ENCODE assay signal across 16 cellular contexts in the genomic region with DNA sequence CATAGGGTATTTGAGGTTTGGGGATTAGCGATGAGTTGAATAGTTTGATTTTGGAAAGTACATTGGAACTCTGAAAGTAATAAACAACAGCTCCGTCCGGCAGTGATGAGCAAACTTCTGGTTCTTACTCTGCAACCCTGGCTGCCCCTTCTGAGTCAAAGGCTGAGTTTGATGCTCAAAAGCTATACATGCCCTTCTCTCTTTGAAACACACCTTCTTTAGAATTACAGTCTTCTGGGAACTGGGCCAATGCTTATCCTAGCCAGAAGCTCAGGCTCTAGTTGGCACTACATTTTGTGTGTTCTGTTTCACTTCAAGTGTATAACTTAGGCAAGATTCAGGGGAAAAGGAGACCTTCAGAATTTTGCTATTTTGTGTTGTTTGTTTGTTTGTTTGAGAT. TPM values are rescaled to one million over a fixed set of nuclear protein-coding genes. Genes with fewer than 3 reads are reported as not detected.
DNase-seq lines count a peak whose midpoint lies in the region; ATAC-seq and TF ChIP-seq lines count a peak whose summit lies in the region.
"Had no signal": no experiment of that assay in that cellular context is flagged by ENCODE, and none has a peak within 500 bp of the region (broad histone marks: within the 10 kb centered on the region; RNA-seq: fewer than 3 reads in every experiment).

No MANE protein-coding gene starts in this region.

- H3K4me3 ChIP-seq in parathyroid adenoma (ENCODE audit: low read depth, low read length), result no peak overlapping the region

- TF ChIP-seq CTCF in HFFc6 (IDR thresholded peaks at IDR 0.05) (no peak), RWPE1 (conservative IDR thresholded peaks at IDR 0.05; ENCODE audit: low read depth) (no peak), parathyroid adenoma (IDR thresholded peaks at IDR 0.05) (no peak)

- no peak overlapping the region for H2AFZ ChIP-seq in parathyroid adenoma

- peaks cover 18% of the 10 kb centered on the region for H3K4me1 ChIP-seq in parathyroid adenoma

- H3K9me3 Mint-ChIP-seq in HFFc6, result no peaks in the 10 kb centered on the region
- H3K9me3 Mint-ChIP-seq: activated naive CD4-positive, alpha-beta T cell treated with anti-CD3 and anti-CD28 coated beads, Interleukin-2, amount 50 U/mL, for 72 hours; naive B cell had no signal

- H3K36me3 ChIP-seq in parathyroid adenoma (ENCODE audit: control insufficient read depth, insufficient read depth, low read length), result no peaks in the 10 kb centered on the region

- DNase-seq in HFFc6, result no peak
- DNase-seq in RWPE1 (ENCODE audit: low spot score), result no peak
- DNase-seq in NCI-H128 (lab: John Stamatoyannopoulos, UW; ENCODE audit: unreplicated experiment), result no peak
- DNase-seq: dermis blood vessel endothelial cell; islet precursor cell; MM.1S; naive B cell; right cardiac atrium; stimulated activated CD4-positive, alpha-beta T cell treated with anti-CD3 and anti-CD28 coated beads, Interleukin-4, amount 100 ng/mL, for 4 hours; stimulated activated naive CD4-positive, alpha-beta T cell treated with Interleukin-2 at 50 U/mL for 16 hours had no signal

- H3K27me3 Mint-ChIP-seq in HFFc6 (ENCODE audit: insufficient read depth), result no peaks in the 10 kb centered on the region
- H3K27me3 Mint-ChIP-seq: naive B cell had no signal

- ATAC-seq in esophagus mucosa (peak; percentile 47), HG02678 (IDR thresholded peaks at IDR 0.05; ENCODE audit: unreplicated experiment) (no peak), HG03460 (IDR thresholded peaks at IDR 0.05; ENCODE audit: unreplicated experiment) (no peak), HG03521 (IDR thresholded peaks at IDR 0.05; ENCODE audit: unreplicated experiment) (no peak)
- ATAC-seq: right cardiac atrium had no signal

- peak overlapping the region; percentile 8 for H3K4me2 ChIP-seq in parathyroid adenoma (ENCODE audit: low read length)

- POLR2A ChIA-PET in RWPE1 (lab: Yijun Ruan, JAX; ENCODE audit: low non-redundant PET), result interaction anchor here (0.6 kb wide), 1 partner anchor 474 kb away, joined by 4 read pairs; no protein-coding TSS in a partner anchor

- CTCF ChIA-PET in RWPE1 (lab: Yijun Ruan, JAX), result interaction anchor here (0.6 kb wide), 2 partner anchors 14 to 448 kb away, joined by 3 read pairs; no protein-coding TSS in a partner anchor

- H3K36me3 Mint-ChIP-seq in HFFc6 (ENCODE audit: low read depth), result peaks cover 27% of the 10 kb centered on the region
- H3K36me3 Mint-ChIP-seq: activated naive CD4-positive, alpha-beta T cell treated with anti-CD3 and anti-CD28 coated beads, Interleukin-2, amount 50 U/mL, for 72 hours had no signal

- H3K27ac ChIP-seq in RWPE1 (peak overlapping the region; percentile 49; the same call in 1 of the 2 replicates), parathyroid adenoma (no peak overlapping the region)

- H3K79me2 ChIP-seq in parathyroid adenoma, result peaks cover 23% of the 10 kb centered on the region

- peaks cover 82% of the 10 kb centered on the region for H3K4me1 Mint-ChIP-seq in HFFc6 (ENCODE audit: low read depth)

- H3K9me3 ChIP-seq in parathyroid adenoma (ENCODE audit: control insufficient read depth, low read length), result no peaks in the 10 kb centered on the region

- no peak overlapping the region for H3K4me3 Mint-ChIP-seq in HFFc6
- H3K4me3 Mint-ChIP-seq: naive B cell had no signal

- peak overlapping the region; percentile 15; the same call in 1 of the 2 replicates for H3K27ac Mint-ChIP-seq in HFFc6
- H3K27ac Mint-ChIP-seq: activated naive CD4-positive, alpha-beta T cell treated with anti-CD3 and anti-CD28 coated beads, Interleukin-2, amount 50 U/mL, for 72 hours; naive B cell had no signal

- H3K9ac ChIP-seq in parathyroid adenoma, result no peak overlapping the region

- H3K27me3 ChIP-seq in parathyroid adenoma (ENCODE audit: control insufficient read depth, insufficient read depth, low read length), result no peaks in the 10 kb centered on the region

RNA-seq across cellular contexts. Expression of gene AHCYL1, which starts 9.3 kb away (rescaled TPM):
- total RNA-seq in HFFc6 (2021; fragmentation: NEBNext Ultra II Directional; extraction: Animal tissue kit (Norgen Biotek cat#: 25700)), result 10 to 100 TPM; 73.4 to 87.1 (median 74.7) TPM
- total RNA-seq in esophagus mucosa, result 54.7 TPM

RNA-seq across cellular contexts. Expression of gene STRIP1, which starts 40.5 kb away (rescaled TPM):
- total RNA-seq in HFFc6 (2021; fragmentation: NEBNext Ultra II Directional; extraction: Animal tissue kit (Norgen Biotek cat#: 25700)), result 10 to 100 TPM; 33.2 to 48.4 (median 36.8) TPM
- 20.8 TPM for total RNA-seq in esophagus mucosa
